Comparison of ENCODE assay signal across 26 cellular contexts in genomic region chr11:18794956-18795355, GRCh38. TPM values are rescaled to one million over a fixed set of nuclear protein-coding genes. Genes with fewer than 3 reads are reported as not detected.
"Had no signal": no experiment of that assay in that cellular context is flagged by ENCODE, and none has a peak within 500 bp of the region (broad histone marks: within the 10 kb centered on the region; RNA-seq: fewer than 3 reads in every experiment).

No MANE protein-coding gene starts in this region.

- FAIRE-seq: HepG2 had no signal

- H3K4me3 ChIP-seq: MG63 had no signal

- H3K9ac ChIP-seq: SK-N-SH had no signal

- DNase-seq: IMR-90, Karpas-422, KG1, MG63, NCI-H1092, NCI-H1105 treated with DMSO at 0.1 percent for 48 hours, NCI-H1417 treated with DMSO at 0.1 percent for 48 hours, NCI-H146, NCI-H1694 treated with DMSO at 0.1 percent for 48 hours, NCI-H1930, NCI-H2081, NCI-H2107, NCI-H2227 treated with DMSO at 0.1 percent for 48 hours, NCI-H524, NCI-H526 treated with DMSO at 0.1 percent for 48 hours, NCI-H774, PC-3, SHP77, SK-N-SH had no signal

- H3K9me3 ChIP-seq: MG63, SK-N-SH had no signal

- ATAC-seq: HepG2, Panc1, PC-3 had no signal

- H3K27ac ChIP-seq: RWPE1 had no signal

- H3K36me3 ChIP-seq: MG63 had no signal

RNA-seq across cellular contexts. Expression of gene PTPN5, which starts 3.4 kb away (rescaled TPM):
- total RNA-seq: HepG2, HT1080, IMR-90, NCI-H460, OCI-LY7, SK-MEL-5 had no signal
- polyA plus RNA-seq: HepG2, IMR-90, SK-N-SH had no signal
